In genomic region chr15:64855206-64856000, GRCh38 we compare ENCODE assay signal across 10 cellular contexts. TPM values are rescaled to one million over a fixed set of nuclear protein-coding genes. Genes with fewer than 3 reads are reported as not detected.
A peak's percentile ranks its signal among the peaks of the same experiment; 100 is the strongest.
DNase-seq lines count a peak whose midpoint lies in the region; ATAC-seq and TF ChIP-seq lines count a peak whose summit lies in the region.
"Had no signal": no experiment of that assay in that cellular context is flagged by ENCODE, and none has a peak within 500 bp of the region (broad histone marks: within the 10 kb centered on the region; RNA-seq: fewer than 3 reads in every experiment).

No MANE protein-coding gene starts in this region.

- H3K4me1 Mint-ChIP-seq in activated CD4-positive, alpha-beta T cell treated with anti-CD3 and anti-CD28 coated beads, Interleukin-2, amount 10 ng/mL, durations not matched to agents 24 days and 14 days: peaks cover 33% of the 10 kb centered on the region
- H3K4me1 Mint-ChIP-seq in activated CD8-positive, alpha-beta T cell treated with anti-CD3 and anti-CD28 coated beads, Interleukin-2, amount 10 ng/mL, durations not matched to agents 7 days and 5 days (ENCODE audit: low read depth): peaks cover 49% of the 10 kb centered on the region

- H3K4me3 Mint-ChIP-seq in activated CD4-positive, alpha-beta T cell treated with anti-CD3 and anti-CD28 coated beads, Interleukin-2, amount 10 ng/mL, durations not matched to agents 24 days and 14 days: no peak overlapping the region
- no peak overlapping the region for H3K4me3 Mint-ChIP-seq in activated CD8-positive, alpha-beta T cell treated with anti-CD3 and anti-CD28 coated beads, Interleukin-2, amount 10 ng/mL, durations not matched to agents 7 days and 5 days

- no peak for ATAC-seq in activated CD8-positive, alpha-beta T cell treated with anti-CD3 and anti-CD28 coated beads, Interleukin-2, amount 10 ng/mL, durations not matched to agents 7 days and 5 days
- ATAC-seq in left lung: peak; percentile 6
- no peak for ATAC-seq in thoracic aorta (ENCODE audit: insufficient number of reproducible peaks, low FRiP score, low read depth)
- ATAC-seq in GM18517 (IDR thresholded peaks at IDR 0.05; ENCODE audit: unreplicated experiment): no peak
- ATAC-seq in HG02763 (IDR thresholded peaks at IDR 0.05; ENCODE audit: unreplicated experiment): no peak

- no peaks in the 10 kb centered on the region for H3K9me3 Mint-ChIP-seq in activated CD4-positive, alpha-beta T cell treated with anti-CD3 and anti-CD28 coated beads, Interleukin-2, amount 10 ng/mL, durations not matched to agents 24 days and 14 days
- no peaks in the 10 kb centered on the region for H3K9me3 Mint-ChIP-seq in activated CD8-positive, alpha-beta T cell treated with anti-CD3 and anti-CD28 coated beads, Interleukin-2, amount 10 ng/mL, durations not matched to agents 7 days and 5 days (ENCODE audit: insufficient read depth)

- TF ChIP-seq CTCF in left lung (IDR thresholded peaks at IDR 0.05) (no peak), thoracic aorta (IDR thresholded peaks at IDR 0.05) (no peak)

- peaks cover 58 to 100% of the 10 kb centered on the region in 2 donors for H3K4me1 ChIP-seq in left lung
- peaks cover 48 to 69% of the 10 kb centered on the region in 2 donors for H3K4me1 ChIP-seq in thoracic aorta (ENCODE audit: control insufficient read depth in 1 of 2, low read depth in 2 of 2)

- peak overlapping the region; percentile 79 for H3K27ac Mint-ChIP-seq in activated CD4-positive, alpha-beta T cell treated with anti-CD3 and anti-CD28 coated beads, Interleukin-2, amount 10 ng/mL, durations not matched to agents 24 days and 14 days
- peak overlapping the region; percentile 18 for H3K27ac Mint-ChIP-seq in activated CD8-positive, alpha-beta T cell treated with anti-CD3 and anti-CD28 coated beads, Interleukin-2, amount 10 ng/mL, durations not matched to agents 7 days and 5 days

- H3K4me3 ChIP-seq in left lung (no peak overlapping the region), thoracic aorta (no peak overlapping the region)
- H3K4me3 ChIP-seq: A549 had no signal

- CTCF ChIA-PET in activated CD8-positive, alpha-beta T cell treated with anti-CD3 and anti-CD28 coated beads, Interleukin-2, amount 10 ng/mL, durations not matched to agents 7 days and 5 days (lab: Charles Lee): interaction anchor here (1.6 kb wide), 1 partner anchor 40 kb away, joined by 4 read pairs; no protein-coding TSS in a partner anchor

- no peaks in the 10 kb centered on the region for H3K27me3 Mint-ChIP-seq in activated CD4-positive, alpha-beta T cell treated with anti-CD3 and anti-CD28 coated beads, Interleukin-2, amount 10 ng/mL, durations not matched to agents 24 days and 14 days
- H3K27me3 Mint-ChIP-seq in activated CD8-positive, alpha-beta T cell treated with anti-CD3 and anti-CD28 coated beads, Interleukin-2, amount 10 ng/mL, durations not matched to agents 7 days and 5 days (ENCODE audit: low read depth): no peaks in the 10 kb centered on the region

- H3K9me3 ChIP-seq in left lung: no peaks in the 10 kb centered on the region
- no peaks in the 10 kb centered on the region for H3K9me3 ChIP-seq in thoracic aorta
- H3K9me3 ChIP-seq: A549 had no signal

- H3K27ac ChIP-seq in left lung (peak overlapping the region; percentile 78 to 85), thoracic aorta (peak overlapping the region; percentile 86 to 97)

- POLR2A ChIA-PET in activated CD8-positive, alpha-beta T cell treated with anti-CD3 and anti-CD28 coated beads, Interleukin-2, amount 10 ng/mL, durations not matched to agents 7 days and 5 days (lab: Charles Lee): no interaction called here

- no peaks in the 10 kb centered on the region for H3K27me3 ChIP-seq in left lung
- no peaks in the 10 kb centered on the region for H3K27me3 ChIP-seq in thoracic aorta (replicated peaks; ENCODE audit: insufficient read depth)

- H3K36me3 ChIP-seq in left lung (peaks cover 0 to 99% of the 10 kb centered on the region in 2 donors), thoracic aorta (peaks cover 19% of the 10 kb centered on the region)

- DNase-seq in activated CD4-positive, alpha-beta T cell treated with anti-CD3 and anti-CD28 coated beads, Interleukin-2, amount 10 ng/mL, durations not matched to agents 24 days and 14 days: no peak
- DNase-seq in activated CD4-positive, alpha-beta T cell treated with anti-CD3 and anti-CD28 coated beads for 1 hour: no peak
- DNase-seq in activated CD8-positive, alpha-beta T cell treated with anti-CD3 and anti-CD28 coated beads, Interleukin-2, amount 10 ng/mL, durations not matched to agents 7 days and 5 days: no peak
- DNase-seq in left lung (no peak), thoracic aorta (ENCODE audit: low spot score) (no peak), NCI-H526 treated with DMSO at 0.1 percent for 48 hours (lab: John Stamatoyannopoulos, UW) (no peak)
- DNase-seq: GOT3 had no signal

- peaks cover 46% of the 10 kb centered on the region for H3K36me3 Mint-ChIP-seq in activated CD4-positive, alpha-beta T cell treated with anti-CD3 and anti-CD28 coated beads, Interleukin-2, amount 10 ng/mL, durations not matched to agents 24 days and 14 days (ENCODE audit: low read depth)
- H3K36me3 Mint-ChIP-seq in activated CD8-positive, alpha-beta T cell treated with anti-CD3 and anti-CD28 coated beads, Interleukin-2, amount 10 ng/mL, durations not matched to agents 7 days and 5 days (ENCODE audit: low read depth): peaks cover 57% of the 10 kb centered on the region

- intact Hi-C loops in activated CD4-positive, alpha-beta T cell treated with anti-CD3 and anti-CD28 coated beads, Interleukin-2, amount 10 ng/mL, durations not matched to agents 24 days and 14 days (cut with micrococcal nuclease): no loop called here
- intact Hi-C loops in left lung (cut with DNase I): no loop called here

RNA-seq across cellular contexts. Expression of gene PLEKHO2, which starts 13.7 kb away (rescaled TPM):
- 15.7 and 16.9 TPM in 2 replicates for total RNA-seq in activated CD4-positive, alpha-beta T cell treated with anti-CD3 and anti-CD28 coated beads, Interleukin-2, amount 10 ng/mL, durations not matched to agents 24 days and 14 days
- 10 to 100 TPM; 25.8 to 26.4 TPM for total RNA-seq in activated CD8-positive, alpha-beta T cell treated with anti-CD3 and anti-CD28 coated beads, Interleukin-2, amount 10 ng/mL, durations not matched to agents 7 days and 5 days
- total RNA-seq in left lung (10 to 100 TPM; 34.5 to 91.8 TPM), thoracic aorta (10 to 100 TPM; 50.0 to 53.8 TPM)

RNA-seq across cellular contexts. Expression of gene PIF1, which starts 30.0 kb away (rescaled TPM):
- total RNA-seq in activated CD4-positive, alpha-beta T cell treated with anti-CD3 and anti-CD28 coated beads, Interleukin-2, amount 10 ng/mL, durations not matched to agents 24 days and 14 days: 20.9 and 22.6 TPM in 2 replicates
- 10 to 100 TPM; 69.1 to 71.1 TPM for total RNA-seq in activated CD8-positive, alpha-beta T cell treated with anti-CD3 and anti-CD28 coated beads, Interleukin-2, amount 10 ng/mL, durations not matched to agents 7 days and 5 days
- total RNA-seq in left lung (1 to 10 TPM; 1.6 to 2.7 TPM), thoracic aorta (1 to 10 TPM; 1.1 to 9.0 TPM)

RNA-seq across cellular contexts. Expression of gene ANKDD1A, which starts 56.3 kb away (rescaled TPM):
- 1.4 and 1.8 TPM in 2 replicates for total RNA-seq in activated CD4-positive, alpha-beta T cell treated with anti-CD3 and anti-CD28 coated beads, Interleukin-2, amount 10 ng/mL, durations not matched to agents 24 days and 14 days
- total RNA-seq in activated CD8-positive, alpha-beta T cell treated with anti-CD3 and anti-CD28 coated beads, Interleukin-2, amount 10 ng/mL, durations not matched to agents 7 days and 5 days: 1 to 10 TPM; 9.1 to 9.5 TPM
- total RNA-seq in left lung (1 to 10 TPM; 3.4 to 6.3 TPM), thoracic aorta (10 to 100 TPM; 27.5 to 58.1 TPM)
